Comparison of ENCODE assay signal across 17 cellular contexts in genomic region chr6:89966250-89966588, GRCh38.
DNase-seq lines count a peak whose midpoint lies in the region; ATAC-seq lines count a peak whose summit lies in the region.
"Had no signal": no experiment of that assay in that cellular context is flagged by ENCODE, and none has a peak within 500 bp of the region (broad histone marks: within the 10 kb centered on the region; RNA-seq: fewer than 3 reads in every experiment).

No MANE protein-coding gene starts in this region.

- H3K4me1 Mint-ChIP-seq in activated CD4-positive, alpha-beta memory T cell treated with anti-CD3 and anti-CD28 coated beads for 36 hours (ENCODE audit: low read depth): peaks cover 60% of the 10 kb centered on the region
- peaks cover 13% of the 10 kb centered on the region for H3K4me1 Mint-ChIP-seq in activated CD4-positive, alpha-beta memory T cell treated with anti-CD3 and anti-CD28 coated beads, Interleukin-2, amount 10 ng/mL, durations not matched to agents 7 days and 5 days
- peaks cover 35% of the 10 kb centered on the region for H3K4me1 Mint-ChIP-seq in activated T-helper 17 cell treated with anti-CD3 and anti-CD28 coated beads, Interleukin-2, amount 50 U/mL, for 72 hours
- H3K4me1 Mint-ChIP-seq in naive thymus-derived CD4-positive, alpha-beta T cell: peaks cover 11 to 70% (median 59%) of the 10 kb centered on the region in 7 donors

- peak overlapping the region; percentile 26 for H3K27ac ChIP-seq in naive thymus-derived CD4-positive, alpha-beta T cell (ENCODE audit: low read depth, low read length)
- H3K27ac ChIP-seq: A549, right atrium auricular region had no signal

- H3K4me3 Mint-ChIP-seq in activated CD4-positive, alpha-beta memory T cell treated with anti-CD3 and anti-CD28 coated beads for 36 hours: no peak overlapping the region
- H3K4me3 Mint-ChIP-seq in activated CD4-positive, alpha-beta memory T cell treated with anti-CD3 and anti-CD28 coated beads, Interleukin-2, amount 10 ng/mL, durations not matched to agents 7 days and 5 days: no peak overlapping the region
- H3K4me3 Mint-ChIP-seq in activated T-helper 17 cell treated with anti-CD3 and anti-CD28 coated beads, Interleukin-2, amount 50 U/mL, for 72 hours: peak overlapping the region; percentile 35
- H3K4me3 Mint-ChIP-seq in naive thymus-derived CD4-positive, alpha-beta T cell: no peak overlapping the region

- H3K36me3 Mint-ChIP-seq in activated CD4-positive, alpha-beta memory T cell treated with anti-CD3 and anti-CD28 coated beads for 36 hours: peaks cover 26% of the 10 kb centered on the region
- H3K36me3 Mint-ChIP-seq in activated CD4-positive, alpha-beta memory T cell treated with anti-CD3 and anti-CD28 coated beads, Interleukin-2, amount 10 ng/mL, durations not matched to agents 7 days and 5 days (ENCODE audit: low read depth): peaks cover 30% of the 10 kb centered on the region
- peaks cover 73% of the 10 kb centered on the region for H3K36me3 Mint-ChIP-seq in activated T-helper 17 cell treated with anti-CD3 and anti-CD28 coated beads, Interleukin-2, amount 50 U/mL, for 72 hours (ENCODE audit: low read depth)
- H3K36me3 Mint-ChIP-seq in naive thymus-derived CD4-positive, alpha-beta T cell: peaks cover 14 to 46% (median 26%) of the 10 kb centered on the region in 5 donors

- H3K4me3 ChIP-seq in naive thymus-derived CD4-positive, alpha-beta T cell (ENCODE audit: low read length): no peak overlapping the region
- H3K4me3 ChIP-seq: A549, mucosa of descending colon, right atrium auricular region had no signal

- H3K27me3 ChIP-seq in naive thymus-derived CD4-positive, alpha-beta T cell (ENCODE audit: control insufficient read depth in 2 of 2, insufficient read depth in 2 of 2, low read length in 2 of 2): no peaks in the 10 kb centered on the region
- H3K27me3 ChIP-seq: right atrium auricular region had no signal

- H3K27me3 Mint-ChIP-seq in activated CD4-positive, alpha-beta memory T cell treated with anti-CD3 and anti-CD28 coated beads for 36 hours: no peaks in the 10 kb centered on the region
- H3K27me3 Mint-ChIP-seq in activated CD4-positive, alpha-beta memory T cell treated with anti-CD3 and anti-CD28 coated beads, Interleukin-2, amount 10 ng/mL, durations not matched to agents 7 days and 5 days: no peaks in the 10 kb centered on the region
- H3K27me3 Mint-ChIP-seq in activated T-helper 17 cell treated with anti-CD3 and anti-CD28 coated beads, Interleukin-2, amount 50 U/mL, for 72 hours: no peaks in the 10 kb centered on the region
- no peaks in the 10 kb centered on the region for H3K27me3 Mint-ChIP-seq in naive thymus-derived CD4-positive, alpha-beta T cell

- DNase-seq in activated CD4-positive, alpha-beta memory T cell treated with anti-CD3 and anti-CD28 coated beads for 36 hours: no peak
- DNase-seq in activated CD4-positive, alpha-beta memory T cell treated with anti-CD3 and anti-CD28 coated beads, Interleukin-2, amount 10 ng/mL, durations not matched to agents 7 days and 5 days: no peak
- peak; percentile 61 to 87 for DNase-seq in NCI-H524 (lab: John Stamatoyannopoulos, UW)
- no peak for DNase-seq in naive thymus-derived CD4-positive, alpha-beta T cell
- no peak for DNase-seq in LoVo (ENCODE audit: low spot score)
- no peak for DNase-seq in NCI-H2227 treated with DMSO at 0.1 percent for 48 hours (lab: John Stamatoyannopoulos, UW)
- DNase-seq: activated effector memory CD4-positive, alpha-beta T cell treated with Interleukin-2 at 50 U/mL for 16 hours; cortex of kidney; DMS79; HCEC 1CT; mucosa of descending colon; NCI-H345; stimulated activated CD4-positive, alpha-beta T cell treated with anti-CD3 and anti-CD28 coated beads, Interleukin-15, amount 100 ng/mL, for 24 hours had no signal

- no peaks in the 10 kb centered on the region for H3K9me3 Mint-ChIP-seq in activated CD4-positive, alpha-beta memory T cell treated with anti-CD3 and anti-CD28 coated beads for 36 hours
- no peaks in the 10 kb centered on the region for H3K9me3 Mint-ChIP-seq in activated CD4-positive, alpha-beta memory T cell treated with anti-CD3 and anti-CD28 coated beads, Interleukin-2, amount 10 ng/mL, durations not matched to agents 7 days and 5 days
- no peaks in the 10 kb centered on the region for H3K9me3 Mint-ChIP-seq in activated T-helper 17 cell treated with anti-CD3 and anti-CD28 coated beads, Interleukin-2, amount 50 U/mL, for 72 hours
- H3K9me3 Mint-ChIP-seq in naive thymus-derived CD4-positive, alpha-beta T cell: peaks cover 0 to 4% (median 0%) of the 10 kb centered on the region in 11 donors

- no peaks in the 10 kb centered on the region for H3K9me3 ChIP-seq in naive thymus-derived CD4-positive, alpha-beta T cell (ENCODE audit: control insufficient read depth in 2 of 3, low read length in 3 of 3)
- H3K9me3 ChIP-seq: A549, mucosa of descending colon, right atrium auricular region had no signal

- H3K27ac Mint-ChIP-seq in activated CD4-positive, alpha-beta memory T cell treated with anti-CD3 and anti-CD28 coated beads for 36 hours: peak overlapping the region; percentile 68
- H3K27ac Mint-ChIP-seq in activated CD4-positive, alpha-beta memory T cell treated with anti-CD3 and anti-CD28 coated beads, Interleukin-2, amount 10 ng/mL, durations not matched to agents 7 days and 5 days: no peak overlapping the region
- peak overlapping the region; percentile 85 for H3K27ac Mint-ChIP-seq in activated T-helper 17 cell treated with anti-CD3 and anti-CD28 coated beads, Interleukin-2, amount 50 U/mL, for 72 hours
- H3K27ac Mint-ChIP-seq in naive thymus-derived CD4-positive, alpha-beta T cell: peak overlapping the region in 8 of 9 donors; percentile 39 to 90 (median 80)

- ATAC-seq in activated T-helper 17 cell treated with anti-CD3 and anti-CD28 coated beads, Interleukin-2, amount 50 U/mL, for 72 hours (replicated peaks): no peak
- ATAC-seq in naive thymus-derived CD4-positive, alpha-beta T cell: no peak
- ATAC-seq in HG03439 (IDR thresholded peaks at IDR 0.05; ENCODE audit: unreplicated experiment): no peak
- ATAC-seq: A549, mucosa of descending colon had no signal

- POLR2A ChIA-PET in activated CD4-positive, alpha-beta memory T cell treated with anti-CD3 and anti-CD28 coated beads for 36 hours (lab: Charles Lee): interaction anchor here (1.1 to 1.9 kb wide), 3 partner anchors 11 to 35 kb away, joined by 3 to 5 read pairs (median 3); no protein-coding TSS in a partner anchor
- POLR2A ChIA-PET in activated CD4-positive, alpha-beta memory T cell treated with anti-CD3 and anti-CD28 coated beads, Interleukin-2, amount 10 ng/mL, durations not matched to agents 7 days and 5 days (lab: Charles Lee): no interaction called here
- POLR2A ChIA-PET in naive thymus-derived CD4-positive, alpha-beta T cell (lab: Charles Lee): interaction anchor here (1.5 kb wide), 1 partner anchor 10 kb away, joined by 7 read pairs; no protein-coding TSS in a partner anchor

- H3K36me3 ChIP-seq in naive thymus-derived CD4-positive, alpha-beta T cell (ENCODE audit: control insufficient read depth in 2 of 3, insufficient read depth in 3 of 3, low read length in 3 of 3): peaks cover 0 to 26% (median 0%) of the 10 kb centered on the region in 3 experiments
- H3K36me3 ChIP-seq: right atrium auricular region had no signal

- CTCF ChIA-PET in activated CD4-positive, alpha-beta memory T cell treated with anti-CD3 and anti-CD28 coated beads for 36 hours (lab: Charles Lee): interaction anchor here (0.8 to 1.3 kb wide), 3 partner anchors 13 to 513 kb away, joined by 3 to 4 read pairs (median 3); no protein-coding TSS in a partner anchor
- CTCF ChIA-PET in activated CD4-positive, alpha-beta memory T cell treated with anti-CD3 and anti-CD28 coated beads, Interleukin-2, amount 10 ng/mL, durations not matched to agents 7 days and 5 days (lab: Charles Lee): interaction anchor here (0.8 to 1.8 kb wide), 2 partner anchors 25 to 513 kb away, joined by 3 to 5 read pairs; no protein-coding TSS in a partner anchor
- CTCF ChIA-PET in naive thymus-derived CD4-positive, alpha-beta T cell (lab: Charles Lee): interaction anchor here (1.1 kb wide), 2 partner anchors 26 to 513 kb away, joined by 4 to 5 read pairs; no protein-coding TSS in a partner anchor

- intact Hi-C loops in activated CD4-positive, alpha-beta memory T cell treated with anti-CD3 and anti-CD28 coated beads for 36 hours (cut with micrococcal nuclease): no loop called here
- intact Hi-C loops in naive thymus-derived CD4-positive, alpha-beta T cell (cut with micrococcal nuclease): no loop called here

- peaks cover 0 to 8% of the 10 kb centered on the region in 2 donors for H3K4me1 ChIP-seq in naive thymus-derived CD4-positive, alpha-beta T cell (ENCODE audit: control insufficient read depth in 2 of 2, insufficient read depth in 2 of 2, low read length in 2 of 2)
- H3K4me1 ChIP-seq: A549 had no signal

Comparison
In these comparisons a context has a peak if more than half of its experiments do, and no peak if none do; other contexts are left out.
1. DNase-seq: peak in NCI-H524 (2 of 2); none in activated CD4-positive, alpha-beta memory T cell treated with anti-CD3 and anti-CD28 coated beads for 36 hours (single experiment), activated CD4-positive, alpha-beta memory T cell treated with anti-CD3 and anti-CD28 coated beads, Interleukin-2, amount 10 ng/mL, durations not matched to agents 7 days and 5 days (single experiment), naive thymus-derived CD4-positive, alpha-beta T cell (0 of 9), LoVo (single experiment) and NCI-H2227 treated with DMSO at 0.1 percent for 48 hours (single experiment).